ENCODE assay signal across 1 cellular context in genomic region chr10:122113161-122113944, GRCh38.
A peak's percentile ranks its signal among the peaks of the same experiment; 100 is the strongest.
TF ChIP-seq lines count a peak whose summit lies in the region.

No MANE protein-coding gene starts in this region.

TF ChIP-seq in HepG2, 621 proteins besides CTCF, POLR2A, EP300 and RAD21 (continued from another document and continues in another):
- TF ChIP-seq JDP2 (CRISPR knock-in tag; IDR thresholded peaks at IDR 0.05; ENCODE audit: borderline replicate concordance) (no peak), SUZ12 (IDR thresholded peaks at IDR 0.05; ENCODE audit: low read depth, low read length) (no peak), HOMEZ (CRISPR knock-in tag; IDR thresholded peaks at IDR 0.05; ENCODE audit: low read depth) (no peak), THRA (CRISPR knock-in tag; IDR thresholded peaks at IDR 0.05; ENCODE audit: borderline replicate concordance) (no peak), KDM5A (IDR thresholded peaks at IDR 0.05; ENCODE audit: borderline replicate concordance, low read length) (no peak), CEBPB (IDR thresholded peaks at IDR 0.05; ENCODE audit: borderline replicate concordance, low read depth, low read length) (peak; percentile 13; the same call in 1 of the 2 replicates), NFE2L2 (IDR thresholded peaks at IDR 0.05; ENCODE audit: low read length) (no peak), ZFP90 (CRISPR knock-in tag; IDR thresholded peaks at IDR 0.05; ENCODE audit: borderline replicate concordance) (peak; percentile 79; the same call in 1 of the 2 replicates), KDM2A (CRISPR knock-in tag; IDR thresholded peaks at IDR 0.05; ENCODE audit: borderline replicate concordance, low read depth) (peak; percentile 47; the same call in 1 of the 2 replicates), PHF20 (CRISPR knock-in tag; IDR thresholded peaks at IDR 0.05) (no peak; the same call in 1 of the 2 replicates), TRIM22 (IDR thresholded peaks at IDR 0.05) (no peak), HNRNPLL (IDR thresholded peaks at IDR 0.05; ENCODE audit: low read depth, low read length, poor library complexity, severe bottlenecking) (peak; percentile 64), HNF4G (IDR thresholded peaks at IDR 0.05; ENCODE audit: borderline replicate concordance, low read depth, low read length) (no peak), HNF4G (CRISPR knock-in tag; IDR thresholded peaks at IDR 0.05; ENCODE audit: borderline replicate concordance, low read depth) (peak; percentile 71; the same call in 1 of the 2 replicates), TAF15 (IDR thresholded peaks at IDR 0.05; ENCODE audit: low read depth, low read length, poor library complexity, severe bottlenecking) (no peak), GATA4 (IDR thresholded peaks at IDR 0.05; ENCODE audit: borderline replicate concordance, low read depth) (0 out of 2 replicates have a peak, but pooled peaks have one; percentile 15), ZSCAN29 (CRISPR knock-in tag; conservative IDR thresholded peaks at IDR 0.05) (peak; percentile 70; the same call in 1 of the 2 replicates), NR2F1 (CRISPR knock-in tag; IDR thresholded peaks at IDR 0.05) (peak in 1 of 2 experiments; percentile 34; a peak in 2 of 4 replicates), RFX1 (IDR thresholded peaks at IDR 0.05) (no peak), ZSCAN20 (CRISPR knock-in tag; IDR thresholded peaks at IDR 0.05; ENCODE audit: borderline replicate concordance) (no peak; the same call in 1 of the 2 replicates), NR2F2 (IDR thresholded peaks at IDR 0.05; ENCODE audit: borderline replicate concordance, low read depth) (peak; percentile 9; the same call in 1 of the 2 replicates), ZNF225 (CRISPR knock-in tag; IDR thresholded peaks at IDR 0.05) (peak; percentile 88; the same call in 1 of the 2 replicates), ELF1 (CRISPR knock-in tag; IDR thresholded peaks at IDR 0.05) (0 out of 2 replicates have a peak, but pooled peaks have one; percentile 6), ZNF468 (CRISPR knock-in tag; IDR thresholded peaks at IDR 0.05) (no peak), ZNF143 (CRISPR knock-in tag; IDR thresholded peaks at IDR 0.05) (no peak), ZNF142 (CRISPR knock-in tag; IDR thresholded peaks at IDR 0.05) (peak; percentile 90; the same call in 1 of the 2 replicates), NR1H2 (CRISPR knock-in tag; IDR thresholded peaks at IDR 0.05; ENCODE audit: borderline replicate concordance, low read depth) (no peak), NFKB2 (CRISPR knock-in tag; IDR thresholded peaks at IDR 0.05; ENCODE audit: borderline replicate concordance) (peak; percentile 30; the same call in 1 of the 2 replicates), MXD4 (CRISPR knock-in tag; IDR thresholded peaks at IDR 0.05) (no peak), ZNF672 (CRISPR knock-in tag; IDR thresholded peaks at IDR 0.05) (no peak), ZNF3 (CRISPR knock-in tag; IDR thresholded peaks at IDR 0.05) (no peak), MYC (CRISPR knock-in tag; IDR thresholded peaks at IDR 0.05; ENCODE audit: borderline replicate concordance) (peak; percentile 74; the same call in 1 of the 2 replicates), CENPX (CRISPR knock-in tag; IDR thresholded peaks at IDR 0.05) (no peak), KMT2B (CRISPR knock-in tag; IDR thresholded peaks at IDR 0.05) (peak; percentile 48), MAZ (IDR thresholded peaks at IDR 0.05; ENCODE audit: borderline replicate concordance, low read depth, low read length) (no peak), MAZ (CRISPR knock-in tag; IDR thresholded peaks at IDR 0.05; ENCODE audit: low read depth) (no peak), SALL2 (CRISPR knock-in tag; IDR thresholded peaks at IDR 0.05) (no peak; the same call in 1 of the 2 replicates), TMF1 (CRISPR knock-in tag; IDR thresholded peaks at IDR 0.05; ENCODE audit: low read depth) (no peak), FIP1L1 (IDR thresholded peaks at IDR 0.05; ENCODE audit: borderline replicate concordance, insufficient read depth, low read depth, low read length) (no peak), RFXANK (CRISPR knock-in tag; IDR thresholded peaks at IDR 0.05) (peak; percentile 54; the same call in 1 of the 2 replicates), ZNF713 (CRISPR knock-in tag; IDR thresholded peaks at IDR 0.05) (no peak)
- TF ChIP-seq, protein P1, sequence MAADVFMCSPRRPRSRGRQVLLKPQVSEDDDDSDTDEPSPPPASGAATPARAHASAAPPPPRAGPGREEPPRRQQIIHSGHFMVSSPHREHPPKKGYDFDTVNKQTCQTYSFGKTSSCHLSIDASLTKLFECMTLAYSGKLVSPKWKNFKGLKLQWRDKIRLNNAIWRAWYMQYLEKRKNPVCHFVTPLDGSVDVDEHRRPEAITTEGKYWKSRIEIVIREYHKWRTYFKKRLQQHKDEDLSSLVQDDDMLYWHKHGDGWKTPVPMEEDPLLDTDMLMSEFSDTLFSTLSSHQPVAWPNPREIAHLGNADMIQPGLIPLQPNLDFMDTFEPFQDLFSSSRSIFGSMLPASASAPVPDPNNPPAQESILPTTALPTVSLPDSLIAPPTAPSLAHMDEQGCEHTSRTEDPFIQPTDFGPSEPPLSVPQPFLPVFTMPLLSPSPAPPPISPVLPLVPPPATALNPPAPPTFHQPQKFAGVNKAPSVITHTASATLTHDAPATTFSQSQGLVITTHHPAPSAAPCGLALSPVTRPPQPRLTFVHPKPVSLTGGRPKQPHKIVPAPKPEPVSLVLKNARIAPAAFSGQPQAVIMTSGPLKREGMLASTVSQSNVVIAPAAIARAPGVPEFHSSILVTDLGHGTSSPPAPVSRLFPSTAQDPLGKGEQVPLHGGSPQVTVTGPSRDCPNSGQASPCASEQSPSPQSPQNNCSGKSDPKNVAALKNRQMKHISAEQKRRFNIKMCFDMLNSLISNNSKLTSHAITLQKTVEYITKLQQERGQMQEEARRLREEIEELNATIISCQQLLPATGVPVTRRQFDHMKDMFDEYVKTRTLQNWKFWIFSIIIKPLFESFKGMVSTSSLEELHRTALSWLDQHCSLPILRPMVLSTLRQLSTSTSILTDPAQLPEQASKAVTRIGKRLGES (CRISPR knock-in tag; IDR thresholded peaks at IDR 0.05; ENCODE audit: borderline replicate concordance), result no peak
- TF ChIP-seq, protein P2, sequence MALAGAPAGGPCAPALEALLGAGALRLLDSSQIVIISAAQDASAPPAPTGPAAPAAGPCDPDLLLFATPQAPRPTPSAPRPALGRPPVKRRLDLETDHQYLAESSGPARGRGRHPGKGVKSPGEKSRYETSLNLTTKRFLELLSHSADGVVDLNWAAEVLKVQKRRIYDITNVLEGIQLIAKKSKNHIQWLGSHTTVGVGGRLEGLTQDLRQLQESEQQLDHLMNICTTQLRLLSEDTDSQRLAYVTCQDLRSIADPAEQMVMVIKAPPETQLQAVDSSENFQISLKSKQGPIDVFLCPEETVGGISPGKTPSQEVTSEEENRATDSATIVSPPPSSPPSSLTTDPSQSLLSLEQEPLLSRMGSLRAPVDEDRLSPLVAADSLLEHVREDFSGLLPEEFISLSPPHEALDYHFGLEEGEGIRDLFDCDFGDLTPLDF (CRISPR knock-in tag; IDR thresholded peaks at IDR 0.05), result peak; percentile 47; the same call in 1 of the 2 replicates
- TF ChIP-seq, protein P3, sequence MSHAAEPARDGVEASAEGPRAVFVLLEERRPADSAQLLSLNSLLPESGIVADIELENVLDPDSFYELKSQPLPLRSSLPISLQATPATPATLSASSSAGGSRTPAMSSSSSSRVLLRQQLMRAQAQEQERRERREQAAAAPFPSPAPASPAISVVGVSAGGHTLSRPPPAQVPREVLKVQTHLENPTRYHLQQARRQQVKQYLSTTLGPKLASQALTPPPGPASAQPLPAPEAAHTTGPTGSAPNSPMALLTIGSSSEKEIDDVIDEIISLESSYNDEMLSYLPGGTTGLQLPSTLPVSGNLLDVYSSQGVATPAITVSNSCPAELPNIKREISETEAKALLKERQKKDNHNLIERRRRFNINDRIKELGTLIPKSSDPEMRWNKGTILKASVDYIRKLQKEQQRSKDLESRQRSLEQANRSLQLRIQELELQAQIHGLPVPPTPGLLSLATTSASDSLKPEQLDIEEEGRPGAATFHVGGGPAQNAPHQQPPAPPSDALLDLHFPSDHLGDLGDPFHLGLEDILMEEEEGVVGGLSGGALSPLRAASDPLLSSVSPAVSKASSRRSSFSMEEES (CRISPR knock-in tag; IDR thresholded peaks at IDR 0.05), result peak; percentile 61; the same call in 1 of the 2 replicates
- TF ChIP-seq, protein P4, sequence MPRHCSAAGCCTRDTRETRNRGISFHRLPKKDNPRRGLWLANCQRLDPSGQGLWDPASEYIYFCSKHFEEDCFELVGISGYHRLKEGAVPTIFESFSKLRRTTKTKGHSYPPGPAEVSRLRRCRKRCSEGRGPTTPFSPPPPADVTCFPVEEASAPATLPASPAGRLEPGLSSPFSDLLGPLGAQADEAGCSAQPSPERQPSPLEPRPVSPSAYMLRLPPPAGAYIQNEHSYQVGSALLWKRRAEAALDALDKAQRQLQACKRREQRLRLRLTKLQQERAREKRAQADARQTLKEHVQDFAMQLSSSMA (CRISPR knock-in tag; IDR thresholded peaks at IDR 0.05), result 0 out of 2 replicates have a peak, but pooled peaks have one; percentile 57
